ENCODE assay signal across 12 cellular contexts in the genomic region with DNA sequence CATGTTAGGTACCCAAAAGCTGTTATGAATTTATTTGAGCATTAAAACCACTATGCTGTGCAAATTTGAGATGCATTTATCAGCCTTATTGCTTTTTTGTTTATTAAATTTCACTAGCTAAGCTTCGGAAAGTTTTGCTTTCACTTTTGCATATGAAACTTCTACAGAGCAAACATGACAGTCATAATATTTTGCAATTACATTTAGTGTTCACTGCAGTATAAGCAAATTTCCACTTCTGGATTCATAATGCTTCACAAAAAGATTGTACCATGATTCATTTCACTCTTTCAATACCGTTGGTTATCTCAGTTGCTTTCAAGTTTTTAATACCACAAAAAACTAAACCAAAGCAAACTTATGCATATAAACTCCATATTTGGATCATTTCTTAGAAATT.
DNase-seq lines count a peak whose midpoint lies in the region; ATAC-seq and TF ChIP-seq lines count a peak whose summit lies in the region.
"Had no signal": no experiment of that assay in that cellular context is flagged by ENCODE, and none has a peak within 500 bp of the region (broad histone marks: within the 10 kb centered on the region; RNA-seq: fewer than 3 reads in every experiment).

No MANE protein-coding gene starts in this region.

- peak overlapping the region; percentile 39 for H3K4me3 Mint-ChIP-seq in dendritic cell treated with granulocyte-macrophage colony-stimulating factor and Interleukin-4, amounts not matched to agents 40 ng/mL and 50 ng/mL, for 4 days

- H3K27ac Mint-ChIP-seq in dendritic cell treated with granulocyte-macrophage colony-stimulating factor and Interleukin-4, amounts not matched to agents 40 ng/mL and 50 ng/mL, for 4 days, result no peak overlapping the region
- H3K27ac Mint-ChIP-seq: activated T-helper 2 cell treated with anti-CD3 and anti-CD28 coated beads, Interferon-gamma antibody, Interleukin-2, Interleukin-4, amounts not matched to agents 10 μg/mL and 5 μg/mL and 100 μg/mL, durations not matched to agents 14 hours and 24 hours and 36 hours had no signal

- no peaks in the 10 kb centered on the region for H3K27me3 Mint-ChIP-seq in dendritic cell treated with granulocyte-macrophage colony-stimulating factor and Interleukin-4, amounts not matched to agents 40 ng/mL and 50 ng/mL, for 4 days

- H3K9me3 Mint-ChIP-seq in dendritic cell treated with granulocyte-macrophage colony-stimulating factor and Interleukin-4, amounts not matched to agents 40 ng/mL and 50 ng/mL, for 4 days, result peaks cover 8% of the 10 kb centered on the region

- TF ChIP-seq CTCF in GM10266 (IDR thresholded peaks at IDR 0.05; ENCODE audit: control insufficient read depth, insufficient read depth, low read depth, missing control alignments), result no peak

- H3K4me1 Mint-ChIP-seq in dendritic cell treated with granulocyte-macrophage colony-stimulating factor and Interleukin-4, amounts not matched to agents 40 ng/mL and 50 ng/mL, for 4 days (ENCODE audit: low read depth), result peaks cover 14% of the 10 kb centered on the region

- DNase-seq in GM10266 (ENCODE audit: extremely low spot score), result peak; percentile 9
- no peak for DNase-seq in GM19238 (ENCODE audit: insufficient read length, low spot score)
- no peak for DNase-seq in DMS79 (lab: John Stamatoyannopoulos, UW)
- DNase-seq in ecto neural progenitor cell (ENCODE audit: low spot score), result no peak
- DNase-seq in D341Med (ENCODE audit: low spot score), result no peak
- DNase-seq: H7; NCI-H146; stimulated activated CD4-positive, alpha-beta T cell treated with anti-CD3 and anti-CD28 coated beads, Interleukin-2, amount 100 ng/mL, for 24 hours had no signal

- ATAC-seq in GM21367 (IDR thresholded peaks at IDR 0.05; ENCODE audit: unreplicated experiment) (peak; percentile 89), HG03354 (IDR thresholded peaks at IDR 0.05; ENCODE audit: poor library complexity, severe bottlenecking, unreplicated experiment) (peak; percentile 97)

- no peaks in the 10 kb centered on the region for H3K36me3 Mint-ChIP-seq in dendritic cell treated with granulocyte-macrophage colony-stimulating factor and Interleukin-4, amounts not matched to agents 40 ng/mL and 50 ng/mL, for 4 days (ENCODE audit: low read depth)

- intact Hi-C loops in dendritic cell treated with granulocyte-macrophage colony-stimulating factor and Interleukin-4, amounts not matched to agents 40 ng/mL and 50 ng/mL, for 4 days (cut with micrococcal nuclease), result no loop called here
